Comparison of ENCODE assay signal across 9 cellular contexts in genomic region chr3:111610189-111610588, GRCh38. TPM values are rescaled to one million over a fixed set of nuclear protein-coding genes. Genes with fewer than 3 reads are reported as not detected.
A peak's percentile ranks its signal among the peaks of the same experiment; 100 is the strongest.
DNase-seq lines count a peak whose midpoint lies in the region; ATAC-seq and TF ChIP-seq lines count a peak whose summit lies in the region.
"Had no signal": no experiment of that assay in that cellular context is flagged by ENCODE, and none has a peak within 500 bp of the region (broad histone marks: within the 10 kb centered on the region; RNA-seq: fewer than 3 reads in every experiment).

No MANE protein-coding gene starts in this region.

- WGBS in testis, 2 donors, result 48 to 49% methylated on average over 5 of the region's 5 CpGs

- intact Hi-C loops in activated CD4-positive, alpha-beta memory T cell treated with anti-CD3 and anti-CD28 coated beads for 36 hours (cut with micrococcal nuclease), result loop anchor here (1.0 to 10.0 kb wide), 3 partner anchors 62 to 795 kb away; partner anchors contain the start of gene CD96
- intact Hi-C loops in posterior vena cava (cut with DNase I) (no loop called here), testis (cut with DNase I; ENCODE audit: low total_unique reads) (no loop called here)

- H3K4me3 Mint-ChIP-seq in activated naive CD4-positive, alpha-beta T cell treated with anti-CD3 and anti-CD28 coated beads, Interleukin-2, amount 50 U/mL, for 24 hours, result peak overlapping the region; percentile 78
- peak overlapping the region; percentile 50 for H3K4me3 Mint-ChIP-seq in activated CD4-positive, alpha-beta memory T cell treated with anti-CD3 and anti-CD28 coated beads for 36 hours
- H3K4me3 Mint-ChIP-seq in stimulated activated naive CD8-positive, alpha-beta T cell treated with anti-CD3 and anti-CD28 coated beads, Interleukin-15, amount 100 ng/mL, for 72 hours, result peak overlapping the region; percentile 78 to 82

- ATAC-seq in HG03060 (IDR thresholded peaks at IDR 0.05; ENCODE audit: low read depth, unreplicated experiment), result peak; percentile 83
- ATAC-seq in stimulated activated naive CD8-positive, alpha-beta T cell treated with anti-CD3 and anti-CD28 coated beads, Interleukin-15, amount 100 ng/mL, for 72 hours, result peak; percentile 67

- no peak for TF ChIP-seq POLR2A in testis (IDR thresholded peaks at IDR 0.05)

- H3K9me3 Mint-ChIP-seq in activated naive CD4-positive, alpha-beta T cell treated with anti-CD3 and anti-CD28 coated beads, Interleukin-2, amount 50 U/mL, for 24 hours, result peaks cover 7% of the 10 kb centered on the region
- no peaks in the 10 kb centered on the region for H3K9me3 Mint-ChIP-seq in activated CD4-positive, alpha-beta memory T cell treated with anti-CD3 and anti-CD28 coated beads for 36 hours
- peaks cover 0 to 5% of the 10 kb centered on the region in 2 donors for H3K9me3 Mint-ChIP-seq in stimulated activated naive CD8-positive, alpha-beta T cell treated with anti-CD3 and anti-CD28 coated beads, Interleukin-15, amount 100 ng/mL, for 72 hours

- no peaks in the 10 kb centered on the region for H3K4me1 ChIP-seq in testis

- POLR2A ChIA-PET in activated CD4-positive, alpha-beta memory T cell treated with anti-CD3 and anti-CD28 coated beads for 36 hours (lab: Charles Lee), result interaction anchor here (0.6 to 2.5 kb wide), 13 partner anchors 8 to 1804 kb away, joined by 3 to 52 read pairs (median 6); partner anchors contain the start of genes ABHD10, CD96 and ZBED2

- H3K36me3 Mint-ChIP-seq in activated naive CD4-positive, alpha-beta T cell treated with anti-CD3 and anti-CD28 coated beads, Interleukin-2, amount 50 U/mL, for 24 hours, result peaks cover 46% of the 10 kb centered on the region
- H3K36me3 Mint-ChIP-seq in activated CD4-positive, alpha-beta memory T cell treated with anti-CD3 and anti-CD28 coated beads for 36 hours, result peaks cover 41% of the 10 kb centered on the region

- H3K27ac Mint-ChIP-seq in activated naive CD4-positive, alpha-beta T cell treated with anti-CD3 and anti-CD28 coated beads, Interleukin-2, amount 50 U/mL, for 24 hours, result peak overlapping the region; percentile 98
- peak overlapping the region; percentile 92 for H3K27ac Mint-ChIP-seq in activated CD4-positive, alpha-beta memory T cell treated with anti-CD3 and anti-CD28 coated beads for 36 hours
- peak overlapping the region; percentile 98 to 99 for H3K27ac Mint-ChIP-seq in stimulated activated naive CD8-positive, alpha-beta T cell treated with anti-CD3 and anti-CD28 coated beads, Interleukin-15, amount 100 ng/mL, for 72 hours

- H3K27ac ChIP-seq in testis, result no peak overlapping the region

- DNase-seq in activated naive CD4-positive, alpha-beta T cell treated with Interleukin-2 at 50 U/mL for 16 hours, result no peak
- DNase-seq in activated CD4-positive, alpha-beta memory T cell treated with anti-CD3 and anti-CD28 coated beads for 36 hours, result no peak
- peak in 1 of 2 donors; percentile 46 for DNase-seq in stimulated activated naive CD8-positive, alpha-beta T cell treated with anti-CD3 and anti-CD28 coated beads, Interleukin-15, amount 100 ng/mL, for 72 hours
- no peak for DNase-seq in posterior vena cava (ENCODE audit: low spot score)
- no peak for DNase-seq in testis
- DNase-seq in NCI-H1417 treated with DMSO at 0.1 percent for 48 hours (lab: John Stamatoyannopoulos, UW), result no peak

- TF ChIP-seq CTCF in testis (IDR thresholded peaks at IDR 0.05), result no peak

- H3K27me3 ChIP-seq in testis, result no peaks in the 10 kb centered on the region

- CTCF ChIA-PET in activated CD4-positive, alpha-beta memory T cell treated with anti-CD3 and anti-CD28 coated beads for 36 hours (lab: Charles Lee), result interaction anchor here (0.8 to 1.8 kb wide), 6 partner anchors 15 to 403 kb away, joined by 3 to 8 read pairs (median 4); partner anchors contain the start of gene ZBED2

- no peak overlapping the region for H3K4me3 ChIP-seq in testis

- H3K9me3 ChIP-seq in testis, result no peaks in the 10 kb centered on the region

- no peaks in the 10 kb centered on the region for H3K36me3 ChIP-seq in testis (ENCODE audit: low read depth, missing control alignments)

- peaks cover 99% of the 10 kb centered on the region for H3K4me1 Mint-ChIP-seq in activated naive CD4-positive, alpha-beta T cell treated with anti-CD3 and anti-CD28 coated beads, Interleukin-2, amount 50 U/mL, for 24 hours
- H3K4me1 Mint-ChIP-seq in activated CD4-positive, alpha-beta memory T cell treated with anti-CD3 and anti-CD28 coated beads for 36 hours (ENCODE audit: low read depth), result peaks cover 96% of the 10 kb centered on the region
- peaks cover 100% of the 10 kb centered on the region for H3K4me1 Mint-ChIP-seq in stimulated activated naive CD8-positive, alpha-beta T cell treated with anti-CD3 and anti-CD28 coated beads, Interleukin-15, amount 100 ng/mL, for 72 hours

- no peaks in the 10 kb centered on the region for H3K27me3 Mint-ChIP-seq in activated naive CD4-positive, alpha-beta T cell treated with anti-CD3 and anti-CD28 coated beads, Interleukin-2, amount 50 U/mL, for 24 hours
- no peaks in the 10 kb centered on the region for H3K27me3 Mint-ChIP-seq in activated CD4-positive, alpha-beta memory T cell treated with anti-CD3 and anti-CD28 coated beads for 36 hours
- no peaks in the 10 kb centered on the region for H3K27me3 Mint-ChIP-seq in stimulated activated naive CD8-positive, alpha-beta T cell treated with anti-CD3 and anti-CD28 coated beads, Interleukin-15, amount 100 ng/mL, for 72 hours

RNA-seq across cellular contexts. Expression of gene ZBED2, which starts 15.0 kb away (rescaled TPM):
- 100 to 1,000 TPM; 609 to 610 TPM for total RNA-seq in activated CD4-positive, alpha-beta memory T cell treated with anti-CD3 and anti-CD28 coated beads for 36 hours
- total RNA-seq in posterior vena cava (not detected), testis (not detected)
- 2.0 TPM for polyA plus RNA-seq in testis (ENCODE audit: insufficient read depth, low read depth, low replicate concordance)
- total RNA-seq: NCI-H460 had no signal

Comparison
In these comparisons a context has a peak if more than half of its experiments do, and no peak if none do; other contexts are left out.
1. RNA of gene ZBED2, which starts 15.0 kb away (total RNA-seq): 609 to 610 TPM in activated CD4-positive, alpha-beta memory T cell treated with anti-CD3 and anti-CD28 coated beads for 36 hours; not detected in testis and not detected in posterior vena cava; every median in the first group is over 100 times any median in the second.
2. Peak in every context shown above with its lines, with median percentiles within 50 percentile points of each other: H3K27ac Mint-ChIP-seq and H3K4me3 Mint-ChIP-seq.